25 cellular contexts compared by ENCODE assay signal in the genomic region with DNA sequence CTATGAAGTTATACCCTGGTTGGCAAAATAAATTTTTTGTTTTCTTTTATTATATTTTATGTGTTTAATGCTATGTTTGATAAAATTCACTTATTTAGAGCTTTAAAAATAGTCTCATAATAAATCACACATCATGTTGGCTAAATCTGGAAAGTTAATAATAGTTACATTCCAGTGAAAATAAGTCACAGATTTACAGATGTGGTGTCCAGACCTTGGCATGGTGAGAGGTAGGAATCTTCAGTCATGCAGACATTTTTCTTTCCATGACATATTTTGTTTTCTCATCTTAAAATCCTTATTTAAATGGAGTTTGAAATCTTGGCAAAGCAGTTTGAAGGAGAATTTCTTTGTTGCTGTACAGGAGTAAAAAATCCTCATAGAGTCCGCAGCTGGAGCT. TPM values are rescaled to one million over a fixed set of nuclear protein-coding genes. Genes with fewer than 3 reads are reported as not detected.
DNase-seq lines count a peak whose midpoint lies in the region; ATAC-seq, FAIRE-seq and TF ChIP-seq lines count a peak whose summit lies in the region.
"Had no signal": no experiment of that assay in that cellular context is flagged by ENCODE, and none has a peak within 500 bp of the region (broad histone marks: within the 10 kb centered on the region; RNA-seq: fewer than 3 reads in every experiment).

No MANE protein-coding gene starts in this region.

- H3K27ac ChIP-seq in pancreas, result no peak overlapping the region
- no peak overlapping the region for H3K27ac ChIP-seq in stomach
- H3K27ac ChIP-seq: BLaER1, HL-60, SJSA1, vagina had no signal

- ATAC-seq in pancreas (no peak), HG02870 (IDR thresholded peaks at IDR 0.05; ENCODE audit: unreplicated experiment) (no peak)
- ATAC-seq: GM23338, left colon, sciatic nerve had no signal

- H3K27me3 ChIP-seq in BJ (ENCODE audit: control insufficient read depth, insufficient read depth, low read length) (no peaks in the 10 kb centered on the region), pancreas (no peaks in the 10 kb centered on the region), stomach (no peaks in the 10 kb centered on the region)
- H3K27me3 ChIP-seq: BLaER1, SJSA1, vagina had no signal

- H3K9me3 ChIP-seq in pancreas (no peaks in the 10 kb centered on the region), stomach (no peaks in the 10 kb centered on the region)
- H3K9me3 ChIP-seq: BLaER1, SJSA1, vagina had no signal

- H3K36me3 ChIP-seq in BJ (ENCODE audit: control insufficient read depth, insufficient read depth, low read length), result 0 out of 2 replicates have a peak, but pooled peaks cover 1% of the 10 kb centered on the region
- H3K36me3 ChIP-seq in pancreas, result no peaks in the 10 kb centered on the region
- peaks cover 0 to 95% (median 75%) of the 10 kb centered on the region in 4 donors for H3K36me3 ChIP-seq in stomach

- DNase-seq in BJ (ENCODE audit: low read depth), result peak; percentile 68
- peak; percentile 31 for DNase-seq in amniotic epithelial cell (ENCODE audit: low read depth)
- peak; percentile 87 for DNase-seq in fibroblast of the aortic adventitia (ENCODE audit: low read depth)
- DNase-seq in pancreas, result no peak
- DNase-seq in stomach, result no peak
- DNase-seq in NCI-H1694 treated with DMSO at 0.1 percent for 48 hours (lab: John Stamatoyannopoulos, UW), result no peak
- no peak for DNase-seq in NCI-H2171 treated with DMSO at 0.1 percent for 48 hours (lab: John Stamatoyannopoulos, UW)
- DNase-seq: activated gamma-delta T cell; anterior cingulate cortex; cortex of kidney; GDM1; hippocampal formation; left colon; midbrain; NCI-H1092; NCI-H526 treated with DMSO at 0.1 percent for 48 hours; nucleus accumbens; stimulated activated CD4-positive, alpha-beta T cell treated with anti-CD3 and anti-CD28 coated beads, Interleukin-1b, Interleukin-23, amount 100 ng/mL, for 48 hours had no signal

- TF ChIP-seq EP300 in stomach (IDR thresholded peaks at IDR 0.05), result no peak

- POLR2A ChIA-PET in BJ (lab: Charles Lee), result no interaction called here

- H3K4me1 ChIP-seq in pancreas (no peaks in the 10 kb centered on the region), stomach (peaks cover 0 to 10% (median 3%) of the 10 kb centered on the region in 4 donors)
- H3K4me1 ChIP-seq: BLaER1, vagina had no signal

- 94 to 95% methylated on average over 1 of the region's 1 CpG for whole genome bisulfite sequencing in pancreas, 2 donors
- 74 to 86% (median 76%) methylated on average over 1 of the region's 1 CpG for WGBS in stomach, 5 donors

- no peak for TF ChIP-seq POLR2A in stomach (IDR thresholded peaks at IDR 0.05)

- peak; percentile 56 for FAIRE-seq in pancreas (lab: Jason Lieb, UNC)

- H3K4me3 ChIP-seq in BJ (ENCODE audit: low read depth, low read length) (no peak overlapping the region), fibroblast of the aortic adventitia (ENCODE audit: low read depth, low read length) (no peak overlapping the region), pancreas (no peak overlapping the region), stomach (no peak overlapping the region)
- H3K4me3 ChIP-seq: BLaER1, GM23338, SJSA1, vagina had no signal

- CTCF ChIA-PET in BJ (lab: Yijun Ruan, JAX), result interaction anchor here (0.7 to 1.0 kb wide), 2 partner anchors 10 to 89 kb away, joined by 4 read pairs; no protein-coding TSS in a partner anchor

- intact Hi-C loops in pancreas (cut with DNase I) (no loop called here), stomach (cut with DNase I; ENCODE audit: low total_unique reads) (no loop called here)

- TF ChIP-seq CTCF in BJ (IDR thresholded peaks at IDR 0.05; ENCODE audit: insufficient read depth, low read depth, low read length) (no peak), fibroblast of the aortic adventitia (IDR thresholded peaks at IDR 0.05; ENCODE audit: insufficient read depth, low read length) (no peak), pancreas (IDR thresholded peaks at IDR 0.05) (no peak), stomach (IDR thresholded peaks at IDR 0.05) (no peak)

RNA-seq across cellular contexts. Expression of a gene that starts 48.1 kb away (rescaled TPM):
- 12.5 and 21.4 TPM in 2 replicates for polyA plus RNA-seq in BJ (2011; rRNA removed)
- 20.9 and 26.2 TPM in 2 replicates for polyA minus RNA-seq in BJ (2011; rRNA and poly(A)+ RNA removed)
- 17.0 and 39.4 TPM in 2 replicates for total RNA-seq in fibroblast of the aortic adventitia (ENCODE audit: low replicate concordance)
- 10 to 100 TPM; 19.7 to 30.1 (median 26.6) TPM for total RNA-seq in pancreas
- 10 to 100 TPM; 11.7 to 14.2 TPM for polyA plus RNA-seq in pancreas
- 10 to 100 TPM in 3 of 5 donors, 1 to 10 TPM in 2; 7.0 to 45.5 (median 35.7) TPM for total RNA-seq in stomach
- 10 to 100 TPM; 10.5 to 13.3 (median 12.7) TPM for polyA plus RNA-seq in stomach

RNA-seq across cellular contexts. Expression of a gene that starts 50.4 kb away (rescaled TPM):
- polyA plus RNA-seq in BJ (2011; rRNA removed), result 65.4 and 78.5 TPM in 2 replicates
- polyA minus RNA-seq in BJ (2011; rRNA and poly(A)+ RNA removed), result 57.2 and 59.8 TPM in 2 replicates
- total RNA-seq in fibroblast of the aortic adventitia (ENCODE audit: low replicate concordance), result 92.9 and 102 TPM in 2 replicates
- total RNA-seq in pancreas, result 10 to 100 TPM; 31.9 to 48.4 (median 33.6) TPM
- 10 to 100 TPM in 1 of 2 donors, 1 to 10 TPM in 1; 4.6 to 12.9 TPM for polyA plus RNA-seq in pancreas
- 100 to 1,000 TPM in 1 of 5 donors, 10 to 100 TPM in 4; 19.8 to 278 (median 52.9) TPM for total RNA-seq in stomach
- polyA plus RNA-seq in stomach, result 1 to 10 TPM; 4.1 to 8.0 (median 6.8) TPM

Comparison
In these comparisons a context has a peak if more than half of its experiments do, and no peak if none do; other contexts are left out.
1. DNase-seq: peak in BJ (single experiment), amniotic epithelial cell (single experiment) and fibroblast of the aortic adventitia (single experiment); none in pancreas (0 of 6), stomach (single experiment), NCI-H1694 treated with DMSO at 0.1 percent for 48 hours (single experiment) and NCI-H2171 treated with DMSO at 0.1 percent for 48 hours (single experiment).